27 cellular contexts compared by ENCODE assay signal in genomic region chr4:137739391-137739790, GRCh38.
"Had no signal": no experiment of that assay in that cellular context is flagged by ENCODE, and none has a peak within 500 bp of the region (broad histone marks: within the 10 kb centered on the region; RNA-seq: fewer than 3 reads in every experiment).

No MANE protein-coding gene starts in this region.

- H3K27ac ChIP-seq: colonic mucosa, dorsolateral prefrontal cortex, gastroesophageal sphincter, hepatocyte, spleen, tibial nerve had no signal

- H3K4me1 ChIP-seq: colonic mucosa, gastroesophageal sphincter, spleen, tibial nerve had no signal

- H3K9me3 ChIP-seq: colonic mucosa, gastroesophageal sphincter, mucosa of descending colon, tibial nerve had no signal

- H3K4me2 ChIP-seq: hepatocyte had no signal

- H3K4me3 ChIP-seq: colonic mucosa, dorsolateral prefrontal cortex, gastroesophageal sphincter, hepatocyte, mucosa of descending colon, spleen, tibial nerve had no signal

- ATAC-seq: gastroesophageal sphincter; left colon; mucosa of descending colon; natural killer cell treated with Interleukin-12 subunit alpha and Interleukin-12 subunit beta and Interleukin-15 and Interleukin-18, amount 100 ng/mL, for 72 hours; right cardiac atrium; T-helper 17 cell had no signal

- DNase-seq: activated CD4-positive, alpha-beta memory T cell treated with anti-CD3 and anti-CD28 coated beads, Interleukin-2, amount 10 ng/mL, durations not matched to agents 7 days and 5 days; activated CD4-positive, alpha-beta T cell treated with anti-CD3 and anti-CD28 coated beads, Interleukin-2, amount 10 ng/mL, durations not matched to agents 24 days and 14 days; activated CD4-positive, CD25-positive, alpha-beta regulatory T cell treated with anti-CD3 and anti-CD28 coated beads, Interleukin-2, amount 50 U/mL, for 72 hours; activated CD8-positive, alpha-beta memory T cell treated with anti-CD3 and anti-CD28 coated beads, Interleukin-2, amount 50 U/mL, for 48 hours; activated gamma-delta T cell; activated naive CD4-positive, alpha-beta T cell treated with anti-CD3 and anti-CD28 coated beads, Interleukin-2, amount 10 ng/mL, durations not matched to agents 7 days and 5 days; activated naive CD8-positive, alpha-beta T cell treated with anti-CD3 and anti-CD28 coated beads, Interleukin-2, amount 10 ng/mL, durations not matched to agents 7 days and 5 days; activated T-cell treated with anti-CD3 and anti-CD28 coated beads, Interleukin-2, amount 50 U/mL, for 24 hours; amygdala; colonic mucosa; dorsolateral prefrontal cortex; effector memory CD4-positive, alpha-beta T cell; erythroblast; kidney; left colon; mucosa of descending colon; posterior cingulate gyrus; right cardiac atrium; spleen; stimulated activated CD4-positive, alpha-beta T cell treated with anti-CD3 and anti-CD28 coated beads, Interleukin-2, amount 100 ng/mL, for 48 hours; stimulated activated naive CD4-positive, alpha-beta T cell treated with Interleukin-2 at 50 U/mL for 16 hours; T-helper 17 cell; T1000 had no signal

- H3K27me3 ChIP-seq: colonic mucosa, dorsolateral prefrontal cortex, gastroesophageal sphincter, hepatocyte, spleen, tibial nerve had no signal

- H3K36me3 ChIP-seq: colonic mucosa, gastroesophageal sphincter, spleen, tibial nerve had no signal

- H2AFZ ChIP-seq: hepatocyte had no signal
